In the genomic region with DNA sequence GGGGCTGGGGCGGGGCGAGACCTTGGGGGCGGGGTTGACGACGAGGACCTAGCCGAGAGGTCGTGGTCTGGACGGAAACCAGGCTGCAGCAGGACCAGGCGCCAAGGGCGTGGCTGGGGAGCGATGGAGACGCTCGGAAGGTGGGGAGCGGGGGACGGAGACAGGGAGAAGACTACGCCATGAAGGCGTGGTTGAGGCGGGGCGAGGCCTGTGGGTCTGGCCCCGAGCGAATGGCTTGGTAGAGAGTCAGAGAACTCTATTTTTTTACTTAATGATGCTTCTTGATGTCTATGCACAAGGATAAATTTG, we compare ENCODE assay signal across 8 cellular contexts. TPM values are rescaled to one million over a fixed set of nuclear protein-coding genes. Genes with fewer than 3 reads are reported as not detected.
A peak's percentile ranks its signal among the peaks of the same experiment; 100 is the strongest.
DNase-seq lines count a peak whose midpoint lies in the region; TF ChIP-seq lines count a peak whose summit lies in the region.

No MANE protein-coding gene starts in this region.

- peak overlapping the region; percentile 61 for H3K9ac ChIP-seq in mesenchymal stem cell (ENCODE audit: low read length)

- no peak overlapping the region for H4K8ac ChIP-seq in mesenchymal stem cell (ENCODE audit: low read length)

- H3K27ac ChIP-seq in HEK293 (ENCODE audit: extremely low read depth, low read depth, low read length) (no peak overlapping the region), ascending aorta (peak overlapping the region; percentile 89 to 95), mesenchymal stem cell (ENCODE audit: low read length, poor library complexity, severe bottlenecking) (peak overlapping the region; percentile 65)

- no peak overlapping the region for H2BK5ac ChIP-seq in mesenchymal stem cell (ENCODE audit: low read depth, low read length, poor library complexity, severe bottlenecking)

- no peak overlapping the region for H3K18ac ChIP-seq in mesenchymal stem cell (ENCODE audit: low read depth in 1 of 2, low read length in 2 of 2)

- no peak overlapping the region for H2BK120ac ChIP-seq in mesenchymal stem cell (ENCODE audit: low read depth, low read length)

- DNase-seq in AG04449 (ENCODE audit: low read depth, low spot score) = no peak
- DNase-seq in ascending aorta (ENCODE audit: low spot score in 2 of 2) = no peak
- no peak for DNase-seq in mesenchymal stem cell
- no peak for DNase-seq in NCI-H146 (lab: John Stamatoyannopoulos, UW)
- DNase-seq in NCI-H2107 (lab: John Stamatoyannopoulos, UW) = no peak
- DNase-seq in SW 1271 (lab: John Stamatoyannopoulos, UW) = no peak
- DNase-seq in cerebellar cortex (ENCODE audit: low spot score) = no peak

- H3K27me3 ChIP-seq in ascending aorta (no peaks in the 10 kb centered on the region), mesenchymal stem cell (ENCODE audit: control insufficient read depth in 1 of 2, insufficient read depth in 1 of 2, low read length in 2 of 2) (no peaks in the 10 kb centered on the region)

- peak overlapping the region in 1 of 2 experiments; percentile 45 for H2BK12ac ChIP-seq in mesenchymal stem cell (ENCODE audit: low read length in 2 of 2)

- peaks cover 0 to 9% of the 10 kb centered on the region in 2 experiments; a peak in 2 of 3 replicates for H3K36me3 ChIP-seq in HEK293 (ENCODE audit: control insufficient read depth in 2 of 2, insufficient read depth in 1 of 2, low read length in 2 of 2)
- H3K36me3 ChIP-seq in ascending aorta = peaks cover 0 to 2% of the 10 kb centered on the region in 2 donors
- H3K36me3 ChIP-seq in mesenchymal stem cell (ENCODE audit: control insufficient read depth in 1 of 2, insufficient read depth in 2 of 2, low read depth in 1 of 2, low read length in 2 of 2) = peaks cover 5 to 9% of the 10 kb centered on the region in 2 experiments

- H2BK15ac ChIP-seq in mesenchymal stem cell (ENCODE audit: low read depth, poor library complexity, severe bottlenecking) = no peak overlapping the region

- intact Hi-C loops in ascending aorta (cut with DNase I) = loop anchor here (1.0 kb wide), 5 partner anchors 8 to 34 kb away; a partner anchor contains a TSS

- peak overlapping the region; percentile 51 for H3K4me2 ChIP-seq in mesenchymal stem cell (ENCODE audit: low read length, poor library complexity, severe bottlenecking)

- H3K4ac ChIP-seq in mesenchymal stem cell (ENCODE audit: low read depth in 1 of 2, low read length in 2 of 2) = no peak overlapping the region

- POLR2A ChIA-PET in AG04449 (lab: Yijun Ruan, JAX) = interaction anchor here (0.6 to 1.3 kb wide), 4 partner anchors 9 to 51 kb away, joined by 3 read pairs; a partner anchor contains a TSS
- POLR2A ChIA-PET in HEK293 (lab: Yijun Ruan, JAX) = interaction anchor here (0.6 to 1.9 kb wide), 8 partner anchors 8 to 51 kb away, joined by 3 to 29 read pairs (median 4); a partner anchor contains a TSS

- CTCF ChIA-PET in AG04449 (lab: Yijun Ruan, JAX) (no interaction called here), HEK293 (lab: Yijun Ruan, JAX) (interaction anchor here (0.6 kb wide), 1 partner anchor 24 kb away, joined by 3 read pairs; no protein-coding TSS in a partner anchor)

- no peak overlapping the region for H2AFZ ChIP-seq in mesenchymal stem cell (ENCODE audit: low read depth, low read length)

- no peak overlapping the region for H3K23ac ChIP-seq in mesenchymal stem cell (ENCODE audit: low read length in 2 of 2)

- peaks cover 4% of the 10 kb centered on the region; the same call in 1 of the 2 replicates for H3K4me1 ChIP-seq in HEK293 (ENCODE audit: control insufficient read depth, insufficient read depth, low read length)
- peaks cover 7 to 16% of the 10 kb centered on the region in 2 donors for H3K4me1 ChIP-seq in ascending aorta
- H3K4me1 ChIP-seq in mesenchymal stem cell (ENCODE audit: control insufficient read depth, insufficient read depth, low read depth, low read length) = peaks cover 9% of the 10 kb centered on the region

- peak overlapping the region; percentile 61 for H3K4me3 ChIP-seq in AG04449 (ENCODE audit: low read depth, low read length)
- H3K4me3 ChIP-seq in HEK293 (ENCODE audit: low read depth, low read length) = peak overlapping the region; percentile 5; the same call in 1 of the 2 replicates
- H3K4me3 ChIP-seq in ascending aorta = peak overlapping the region; percentile 28 to 86
- H3K4me3 ChIP-seq in mesenchymal stem cell (ENCODE audit: insufficient read depth in 1 of 2, low read depth in 1 of 2, low read length in 2 of 2) = peak overlapping the region; percentile 53 to 70

- TF ChIP-seq CTCF in AG04449 (IDR thresholded peaks at IDR 0.05; ENCODE audit: insufficient read depth, low read length, missing control alignments) = no peak
- TF ChIP-seq CTCF in HEK293 (tag by site-specific recombination; IDR thresholded peaks at IDR 0.05) = no peak
- no peak for TF ChIP-seq CTCF in ascending aorta (IDR thresholded peaks at IDR 0.05)

- H3K9me3 ChIP-seq in HEK293 (ENCODE audit: control insufficient read depth, insufficient read depth, low read depth, low read length) (no peaks in the 10 kb centered on the region), ascending aorta (no peaks in the 10 kb centered on the region), mesenchymal stem cell (ENCODE audit: control insufficient read depth, low read length) (no peaks in the 10 kb centered on the region)

- WGBS in mesenchymal stem cell = 0% methylated on average over 16 of the region's 21 CpGs

- H2AK5ac ChIP-seq in mesenchymal stem cell (ENCODE audit: low read length, severe bottlenecking) = no peak overlapping the region

- H3K14ac ChIP-seq in mesenchymal stem cell (ENCODE audit: low read length in 2 of 2) = no peak overlapping the region

- H3K79me1 ChIP-seq in mesenchymal stem cell (replicated peaks; ENCODE audit: low read length, poor library complexity, severe bottlenecking) = peaks cover 16% of the 10 kb centered on the region

- H4K91ac ChIP-seq in mesenchymal stem cell (ENCODE audit: low read length) = no peak overlapping the region

TF ChIP-seq in HEK293, 187 proteins besides CTCF, POLR2A, EP300 and RAD21 (continues in another document):
- TF ChIP-seq ZNF16 (tag by site-specific recombination; IDR thresholded peaks at IDR 0.05; ENCODE audit: low read depth) (no peak), IKZF3 (tag by site-specific recombination; IDR thresholded peaks at IDR 0.05) (peak; percentile 25; the same call in 1 of the 2 replicates), ZNF529 (tag by site-specific recombination; IDR thresholded peaks at IDR 0.05; ENCODE audit: insufficient replicate concordance) (no peak), ZNF664 (tag by site-specific recombination; IDR thresholded peaks at IDR 0.05) (no peak), ZNF792 (tag by site-specific recombination; IDR thresholded peaks at IDR 0.05) (no peak), KLF1 (tag by site-specific recombination; IDR thresholded peaks at IDR 0.05) (peak; percentile 56; the same call in 1 of the 2 replicates), ZNF324 (tag by site-specific recombination; IDR thresholded peaks at IDR 0.05) (no peak), TCF7L2 (IDR thresholded peaks at IDR 0.05; ENCODE audit: borderline replicate concordance, low read depth, low read length) (no peak), ZNF473 (tag by site-specific recombination; IDR thresholded peaks at IDR 0.05) (no peak), ZNF549 (tag by site-specific recombination; IDR thresholded peaks at IDR 0.05) (no peak), ZNF223 (tag by site-specific recombination; IDR thresholded peaks at IDR 0.05) (no peak)
- TF ChIP-seq, protein P1, sequence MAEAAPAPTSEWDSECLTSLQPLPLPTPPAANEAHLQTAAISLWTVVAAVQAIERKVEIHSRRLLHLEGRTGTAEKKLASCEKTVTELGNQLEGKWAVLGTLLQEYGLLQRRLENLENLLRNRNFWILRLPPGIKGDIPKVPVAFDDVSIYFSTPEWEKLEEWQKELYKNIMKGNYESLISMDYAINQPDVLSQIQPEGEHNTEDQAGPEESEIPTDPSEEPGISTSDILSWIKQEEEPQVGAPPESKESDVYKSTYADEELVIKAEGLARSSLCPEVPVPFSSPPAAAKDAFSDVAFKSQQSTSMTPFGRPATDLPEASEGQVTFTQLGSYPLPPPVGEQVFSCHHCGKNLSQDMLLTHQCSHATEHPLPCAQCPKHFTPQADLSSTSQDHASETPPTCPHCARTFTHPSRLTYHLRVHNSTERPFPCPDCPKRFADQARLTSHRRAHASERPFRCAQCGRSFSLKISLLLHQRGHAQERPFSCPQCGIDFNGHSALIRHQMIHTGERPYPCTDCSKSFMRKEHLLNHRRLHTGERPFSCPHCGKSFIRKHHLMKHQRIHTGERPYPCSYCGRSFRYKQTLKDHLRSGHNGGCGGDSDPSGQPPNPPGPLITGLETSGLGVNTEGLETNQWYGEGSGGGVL (tag by site-specific recombination; IDR thresholded peaks at IDR 0.05) = no peak

RNA-seq across cellular contexts. Expression of a gene that starts 0.7 kb away (rescaled TPM):
- 64.4 TPM for total RNA-seq in ascending aorta
- 35.6 TPM for polyA plus RNA-seq in mesenchymal stem cell (2013, experiment 1 of 2)
- polyA plus RNA-seq in mesenchymal stem cell (2013, experiment 2 of 2) = 34.6 TPM

RNA-seq across cellular contexts. Expression of a gene that starts 8.2 kb away (rescaled TPM):
- 169 TPM for total RNA-seq in ascending aorta
- polyA plus RNA-seq in mesenchymal stem cell (2013, experiment 1 of 2) = 316 TPM
- polyA plus RNA-seq in mesenchymal stem cell (2013, experiment 2 of 2) = 336 TPM

RNA-seq across cellular contexts. Expression of a gene that starts 15.6 kb away (rescaled TPM):
- total RNA-seq in ascending aorta = 50.7 TPM
- 62.7 TPM for polyA plus RNA-seq in mesenchymal stem cell (2013, experiment 1 of 2)
- polyA plus RNA-seq in mesenchymal stem cell (2013, experiment 2 of 2) = 58.8 TPM

RNA-seq across cellular contexts. Expression of a gene that starts 51.0 kb away (rescaled TPM):
- total RNA-seq in ascending aorta = 1.9 TPM
- polyA plus RNA-seq in mesenchymal stem cell (2013, experiment 1 of 2) = 9.8 TPM
- 11.5 TPM for polyA plus RNA-seq in mesenchymal stem cell (2013, experiment 2 of 2)

Comparison
In these comparisons a context has a peak if more than half of its experiments do, and no peak if none do; other contexts are left out.
1. H3K4me3 ChIP-seq: peak in every context shown above with its lines; median percentile 62 in mesenchymal stem cell; 61 in AG04449; 57 in ascending aorta; 5 in HEK293.